ENCODE assay signal across 8 cellular contexts in the genomic region with DNA sequence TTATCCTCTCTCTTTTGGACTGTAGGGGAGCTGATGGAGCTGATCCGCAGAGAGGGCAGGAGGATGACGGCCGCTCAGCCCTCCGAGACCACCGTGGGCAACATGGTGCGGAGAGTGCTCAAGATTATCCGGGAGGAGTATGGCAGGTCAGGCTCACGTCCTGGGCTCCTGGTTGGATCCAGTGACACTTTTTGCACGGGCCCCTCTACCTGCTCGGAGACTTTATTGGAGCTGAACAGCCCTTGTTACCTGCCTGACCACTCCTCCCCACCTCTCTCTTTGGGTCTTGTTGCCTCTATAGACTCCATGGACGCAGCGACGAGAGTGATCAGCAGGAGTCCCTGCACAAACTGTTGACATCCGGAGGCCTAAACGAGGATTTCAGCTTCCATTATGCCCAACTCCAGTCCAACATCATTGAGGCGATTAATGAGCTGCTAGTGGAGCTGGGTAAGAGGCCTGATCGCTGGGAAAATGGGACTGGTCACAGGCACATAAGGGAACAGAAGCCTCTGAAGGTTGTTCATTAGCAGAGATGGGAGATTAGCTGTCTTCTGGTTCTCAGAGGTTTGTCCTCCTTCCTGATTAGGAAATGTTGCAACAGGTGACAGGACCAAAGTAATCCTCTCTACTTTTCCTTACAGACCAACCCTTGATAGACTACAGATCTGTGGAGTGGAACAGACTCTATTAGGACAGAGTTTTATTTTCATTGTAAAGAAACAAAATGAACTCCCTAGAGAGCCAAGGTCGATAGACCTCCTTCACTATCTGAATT. TPM values are rescaled to one million over a fixed set of nuclear protein-coding genes. Genes with fewer than 3 reads are reported as not detected.
DNase-seq lines count a peak whose midpoint lies in the region; TF ChIP-seq lines count a peak whose summit lies in the region.

No MANE protein-coding gene starts in this region.

- TF ChIP-seq CTCF in GM12864 (IDR thresholded peaks at IDR 0.05; ENCODE audit: low read depth, low read length, missing control alignments) = no peak
- 0 out of 2 replicates have a peak, but pooled peaks have one; percentile 6 for TF ChIP-seq CTCF in PC-9 (conservative IDR thresholded peaks at IDR 0.05)
- TF ChIP-seq CTCF in endodermal cell (conservative IDR thresholded peaks at IDR 0.05) = no peak
- TF ChIP-seq CTCF in neutrophil (IDR thresholded peaks at IDR 0.05) = no peak

- H3K4me3 ChIP-seq in GM12864 (ENCODE audit: low read depth, low read length) (peak overlapping the region; percentile 82), PC-9 (peak overlapping the region; percentile 79), endodermal cell (ENCODE audit: low read length) (peak overlapping the region; percentile 96), neutrophil (ENCODE audit: low read depth in 1 of 2, low read length in 1 of 2) (peak overlapping the region; percentile 74 to 80)

- H3K4me1 ChIP-seq in PC-9 (replicated peaks; ENCODE audit: insufficient read depth) (peaks cover 24% of the 10 kb centered on the region), endodermal cell (ENCODE audit: control insufficient read depth, insufficient read depth, low read length) (peaks cover 10% of the 10 kb centered on the region), neutrophil (ENCODE audit: control insufficient read depth in 1 of 2, insufficient read depth in 1 of 2, low read depth in 1 of 2, low read length in 1 of 2) (peaks cover 18 to 22% of the 10 kb centered on the region in 2 experiments)

- peaks cover 38% of the 10 kb centered on the region for H3K36me3 Mint-ChIP-seq in endodermal cell (ENCODE audit: low read depth)

- peak overlapping the region; percentile 72 for H3K9ac ChIP-seq in endodermal cell (ENCODE audit: extremely low read depth, low read length, poor library complexity, severe bottlenecking)

- peak overlapping the region; percentile 96 for H3K4me3 Mint-ChIP-seq in endodermal cell

- no peaks in the 10 kb centered on the region for H3K27me3 ChIP-seq in PC-9 (ENCODE audit: insufficient read depth, low read depth)
- no peaks in the 10 kb centered on the region for H3K27me3 ChIP-seq in endodermal cell (ENCODE audit: control insufficient read depth, insufficient read depth, low read length, poor library complexity, severe bottlenecking)
- no peaks in the 10 kb centered on the region for H3K27me3 ChIP-seq in neutrophil

- CTCF ChIA-PET in PC-9 (lab: Charles Lee) = interaction anchor here (0.6 to 1.2 kb wide), 5 partner anchors 19 to 111 kb away, joined by 3 to 5 read pairs (median 3); no protein-coding TSS in a partner anchor

- H3K27ac ChIP-seq in PC-9 (no peak overlapping the region), endodermal cell (ENCODE audit: low read depth, low read length) (no peak overlapping the region), neutrophil (peak overlapping the region; percentile 82)

- DNase-seq in GM12864 (ENCODE audit: low read depth) (no peak), PC-9 (no peak), endodermal cell (no peak), OCI-M2 (lab: John Stamatoyannopoulos, UW; ENCODE audit: unreplicated experiment) (no peak), HuH-7.5 (ENCODE audit: low spot score) (no peak), C1 segment of cervical spinal cord (lab: John Stamatoyannopoulos, UW) (no peak), foreskin melanocyte (no peak)

- H3K27ac Mint-ChIP-seq in endodermal cell = peak overlapping the region; percentile 94

- POLR2A ChIA-PET in PC-9 (lab: Charles Lee; ENCODE audit: unreplicated experiment) = interaction anchor here (0.5 to 1.4 kb wide), 10 partner anchors 11 to 85 kb away, joined by 3 to 6 read pairs (median 4); a partner anchor contains a TSS

- H3K36me3 ChIP-seq in PC-9 (ENCODE audit: low read depth) (peaks cover 35% of the 10 kb centered on the region), endodermal cell (ENCODE audit: control insufficient read depth, insufficient read depth, low read length) (peaks cover 37% of the 10 kb centered on the region), neutrophil (peaks cover 32% of the 10 kb centered on the region)

- peaks cover 13% of the 10 kb centered on the region for H3K4me1 Mint-ChIP-seq in endodermal cell

- TSS peak; percentile 57 for BruUV-seq in PC-9 (replicated peaks; lab: Mats Ljungman, UMichigan)

- peaks cover 24% of the 10 kb centered on the region for H3K79me2 ChIP-seq in PC-9 (ENCODE audit: low read depth)

- WGBS in endodermal cell (ENCODE audit: insufficient coverage in 1 of 2, insufficient read length in 1 of 2), 2 experiments = 10 to 12% methylated on average over 13 to 18 of the region's 18 CpGs

- peak overlapping the region; percentile 94 for H2AFZ ChIP-seq in PC-9

- intact Hi-C loops in PC-9 (cut with micrococcal nuclease; ENCODE audit: unreplicated experiment) = loop anchor here (2.0 kb wide), 2 partner anchors 47 to 49 kb away; a partner anchor contains a TSS

- peaks cover 3% of the 10 kb centered on the region for H3K9me3 Mint-ChIP-seq in endodermal cell

- H3K9me3 ChIP-seq in PC-9 (ENCODE audit: insufficient read depth, low read depth) (no peaks in the 10 kb centered on the region), endodermal cell (ENCODE audit: control insufficient read depth, low read length) (no peaks in the 10 kb centered on the region), neutrophil (no peaks in the 10 kb centered on the region)

- H3K4me2 ChIP-seq in PC-9 = peak overlapping the region; percentile 96

- H3K9me2 ChIP-seq in PC-9 (ENCODE audit: insufficient read depth) = no peaks in the 10 kb centered on the region

- no peaks in the 10 kb centered on the region for H3K27me3 Mint-ChIP-seq in endodermal cell (ENCODE audit: insufficient read depth)

- H4K20me1 ChIP-seq in PC-9 (ENCODE audit: insufficient read depth) = no peaks in the 10 kb centered on the region

- peaks cover 40% of the 10 kb centered on the region for H3F3A ChIP-seq in PC-9 (ENCODE audit: insufficient read depth, low read depth)

RNA-seq across cellular contexts. Expression of a gene that starts 0.7 kb away (rescaled TPM):
- total RNA-seq in PC-9 (2021) = 131 and 139 TPM in 2 replicates
- 10 to 100 TPM; 35.0 to 41.6 TPM for total RNA-seq in endodermal cell
- polyA plus RNA-seq in endodermal cell (2013, experiment 1 of 2) = 47.8 TPM
- polyA plus RNA-seq in endodermal cell (2013, experiment 2 of 2) = 43.8 TPM

RNA-seq across cellular contexts. Expression of a gene that starts 47.8 kb away (rescaled TPM):
- total RNA-seq in PC-9 (2021) (47.6 and 48.7 TPM in 2 replicates), endodermal cell (10 to 100 TPM; 18.7 to 34.6 TPM)
- 19.2 TPM for polyA plus RNA-seq in endodermal cell (2013, experiment 1 of 2)
- 14.4 TPM for polyA plus RNA-seq in endodermal cell (2013, experiment 2 of 2)

RNA-seq across cellular contexts. Expression of a gene that starts 48.0 kb away (rescaled TPM):
- total RNA-seq in PC-9 (2021) = 8.9 and 11.7 TPM in 2 replicates
- total RNA-seq in endodermal cell = 1 to 10 TPM; 5.0 to 7.6 TPM
- polyA plus RNA-seq in endodermal cell (2013, experiment 1 of 2) = 6.4 TPM
- polyA plus RNA-seq in endodermal cell (2013, experiment 2 of 2) = 6.2 TPM
